ENCODE assay signal across 8 cellular contexts in genomic region chrX:134761788-134762187, GRCh38. TPM values are rescaled to one million over a fixed set of nuclear protein-coding genes. Genes with fewer than 3 reads are reported as not detected.
DNase-seq lines count a peak whose midpoint lies in the region; ATAC-seq, FAIRE-seq and TF ChIP-seq lines count a peak whose summit lies in the region.
"Had no signal": no experiment of that assay in that cellular context is flagged by ENCODE, and none has a peak within 500 bp of the region (broad histone marks: within the 10 kb centered on the region; RNA-seq: fewer than 3 reads in every experiment).

No MANE protein-coding gene starts in this region.

- DNase-seq in EH (ENCODE audit: low read depth): peak; percentile 27
- peak; percentile 8 for DNase-seq in H4 (ENCODE audit: low spot score)
- peak; percentile 16 for DNase-seq in SK-N-SH
- no peak for DNase-seq in kidney
- DNase-seq in testis: no peak
- no peak for DNase-seq in SHP77 (lab: John Stamatoyannopoulos, UW)
- DNase-seq: activated B cell treated with CpG ODN at 0.5 μM for 24 hours had no signal

- CTCF ChIA-PET in SK-N-SH (lab: Yijun Ruan, JAX): interaction anchor here (1.2 to 2.1 kb wide), 2 partner anchors 13 to 21 kb away, joined by 4 to 5 read pairs; no protein-coding TSS in a partner anchor

- FAIRE-seq in kidney (lab: Jason Lieb, UNC): peak; percentile 47

- peaks cover 6% of the 10 kb centered on the region for H3F3A ChIP-seq in SK-N-SH (replicated peaks; ENCODE audit: insufficient read depth)

- POLR2A ChIA-PET in SK-N-SH (lab: Yijun Ruan, JAX): no interaction called here

- H3K27ac ChIP-seq in SK-N-SH (ENCODE audit: low read depth in 2 of 2, low read length in 1 of 2): no peak overlapping the region
- no peak overlapping the region for H3K27ac ChIP-seq in kidney (ENCODE audit: low read depth in 2 of 2, low read length in 2 of 2)
- H3K27ac ChIP-seq in testis: no peak overlapping the region

- no peaks in the 10 kb centered on the region for H3K9me3 Mint-ChIP-seq in stimulated activated memory B cell treated with anti-CD40 and anti-IgM and Interleukin-4, amounts not matched to agents 10 μg/mL and 1 μg/mL and 100 μg/mL, for 72 hours
- H3K9me3 Mint-ChIP-seq: activated B cell treated with CpG ODN at 0.5 μM for 24 hours had no signal

- no peak for ATAC-seq in stimulated activated memory B cell treated with anti-CD40 and anti-IgM and Interleukin-4, amounts not matched to agents 10 μg/mL and 1 μg/mL and 100 μg/mL, for 72 hours

- H3K4me3 Mint-ChIP-seq in stimulated activated memory B cell treated with anti-CD40 and anti-IgM and Interleukin-4, amounts not matched to agents 10 μg/mL and 1 μg/mL and 100 μg/mL, for 72 hours: no peak overlapping the region
- H3K4me3 Mint-ChIP-seq: activated B cell treated with CpG ODN at 0.5 μM for 24 hours had no signal

- no peaks in the 10 kb centered on the region for H3K9me2 ChIP-seq in SK-N-SH

- no peaks in the 10 kb centered on the region for H3K4me1 Mint-ChIP-seq in stimulated activated memory B cell treated with anti-CD40 and anti-IgM and Interleukin-4, amounts not matched to agents 10 μg/mL and 1 μg/mL and 100 μg/mL, for 72 hours
- H3K4me1 Mint-ChIP-seq: activated B cell treated with CpG ODN at 0.5 μM for 24 hours had no signal

- H3K9ac ChIP-seq in SK-N-SH (no peak overlapping the region), kidney (ENCODE audit: low read length in 2 of 2) (no peak overlapping the region)

- no peak overlapping the region for H2AFZ ChIP-seq in SK-N-SH (ENCODE audit: low read depth)

- intact Hi-C loops in kidney (cut with DNase I) (no loop called here), testis (cut with DNase I; ENCODE audit: low total_unique reads) (no loop called here)

- no peak for TF ChIP-seq POLR2A in testis (IDR thresholded peaks at IDR 0.05)

- H3K27me3 ChIP-seq in SK-N-SH (ENCODE audit: insufficient read depth): no peaks in the 10 kb centered on the region
- H3K27me3 ChIP-seq in testis: no peaks in the 10 kb centered on the region

- no peak overlapping the region for H3K27ac Mint-ChIP-seq in stimulated activated memory B cell treated with anti-CD40 and anti-IgM and Interleukin-4, amounts not matched to agents 10 μg/mL and 1 μg/mL and 100 μg/mL, for 72 hours
- H3K27ac Mint-ChIP-seq: activated B cell treated with CpG ODN at 0.5 μM for 24 hours had no signal

- H3K27me3 Mint-ChIP-seq in stimulated activated memory B cell treated with anti-CD40 and anti-IgM and Interleukin-4, amounts not matched to agents 10 μg/mL and 1 μg/mL and 100 μg/mL, for 72 hours: no peaks in the 10 kb centered on the region
- H3K27me3 Mint-ChIP-seq: activated B cell treated with CpG ODN at 0.5 μM for 24 hours had no signal

- H3K4me3 ChIP-seq in SK-N-SH (ENCODE audit: low read depth in 2 of 2, low read length in 1 of 2) (no peak overlapping the region), kidney (ENCODE audit: low read length in 2 of 2) (no peak overlapping the region), testis (no peak overlapping the region)

- H3K36me3 ChIP-seq in SK-N-SH (replicated peaks in 1 of 2; ENCODE audit: control insufficient read depth in 1 of 2, insufficient read depth in 2 of 2, low read length in 1 of 2) (no peaks in the 10 kb centered on the region), kidney (ENCODE audit: control insufficient read depth in 1 of 2, insufficient read depth in 2 of 2, low read length in 2 of 2) (no peaks in the 10 kb centered on the region), testis (ENCODE audit: low read depth, missing control alignments) (no peaks in the 10 kb centered on the region)

- no peak overlapping the region for H3K4me2 ChIP-seq in SK-N-SH

- no peak for TF ChIP-seq EP300 in SK-N-SH (IDR thresholded peaks at IDR 0.05; ENCODE audit: borderline replicate concordance in 1 of 2, low read depth in 1 of 2, low read length in 1 of 2)

- H3K4me1 ChIP-seq in SK-N-SH (ENCODE audit: control insufficient read depth in 1 of 2, insufficient read depth in 2 of 2, low read depth in 1 of 2, low read length in 1 of 2) (no peaks in the 10 kb centered on the region), kidney (ENCODE audit: control insufficient read depth in 1 of 2, insufficient read depth in 1 of 2, low read depth in 1 of 2, low read length in 2 of 2) (no peaks in the 10 kb centered on the region), testis (no peaks in the 10 kb centered on the region)

- no peaks in the 10 kb centered on the region for H3K79me2 ChIP-seq in SK-N-SH (ENCODE audit: insufficient read depth)

- TF ChIP-seq CTCF in SK-N-SH (IDR thresholded peaks at IDR 0.05): peak; percentile 67
- TF ChIP-seq CTCF in kidney (IDR thresholded peaks at IDR 0.05; ENCODE audit: borderline replicate concordance, extremely low read depth, insufficient read depth): no peak
- TF ChIP-seq CTCF in testis (IDR thresholded peaks at IDR 0.05): no peak

- H3K36me3 Mint-ChIP-seq in stimulated activated memory B cell treated with anti-CD40 and anti-IgM and Interleukin-4, amounts not matched to agents 10 μg/mL and 1 μg/mL and 100 μg/mL, for 72 hours: no peaks in the 10 kb centered on the region

- H4K20me1 ChIP-seq in SK-N-SH (ENCODE audit: insufficient read depth): no peaks in the 10 kb centered on the region

- 60% methylated on average over 4 of the region's 4 CpGs for WGBS in SK-N-SH (ENCODE audit: low lambda C conversion rate)
- WGBS in testis, 2 donors: 60 to 73% methylated on average over 4 of the region's 4 CpGs

- TF ChIP-seq RAD21 in SK-N-SH (IDR thresholded peaks at IDR 0.05; ENCODE audit: low read length): peak; percentile 55

- H3K9me3 ChIP-seq in SK-N-SH: no peaks in the 10 kb centered on the region; the same call in 1 of the 2 replicates
- no peaks in the 10 kb centered on the region for H3K9me3 ChIP-seq in kidney (ENCODE audit: control insufficient read depth in 1 of 2, low read length in 2 of 2)
- H3K9me3 ChIP-seq in testis: no peaks in the 10 kb centered on the region

TF ChIP-seq in SK-N-SH, 30 proteins besides CTCF, POLR2A, EP300 and RAD21:
- no peak for TF ChIP-seq NRF1 (IDR thresholded peaks at IDR 0.05; ENCODE audit: low read depth, low read length)
- TF ChIP-seq SMC3 (IDR thresholded peaks at IDR 0.05; ENCODE audit: low read depth, low read length): peak; percentile 40

RNA-seq across cellular contexts. Expression of gene PABIR2, which starts 35.2 kb away (rescaled TPM):
- 12.8 and 14.8 TPM in 2 replicates for total RNA-seq in H4 (2014; rRNA removed; shearing (Covaris generic))
- 43.6 and 54.5 TPM in 2 replicates for polyA plus RNA-seq in SK-N-SH (2012; rRNA removed)
- 47.4 and 52.7 TPM in 2 replicates for polyA plus RNA-seq in SK-N-SH (2012; cell fraction: cytosol; rRNA removed)
- polyA plus RNA-seq in SK-N-SH (2012; cell fraction: nucleus; rRNA removed): 60.7 and 148 TPM in 2 replicates
- 23.2 TPM for total RNA-seq in kidney
- polyA plus RNA-seq in kidney (ENCODE audit: insufficient read depth, low read depth, low replicate concordance): 17.2 TPM
- total RNA-seq in testis: 100 to 1,000 TPM; 122 to 141 TPM
- polyA plus RNA-seq in testis (ENCODE audit: insufficient read depth, low read depth, low replicate concordance): 62.0 TPM

Comparison
In these comparisons a context has a peak if more than half of its experiments do, and no peak if none do; other contexts are left out.
1. DNase-seq: peak in EH (single experiment), H4 (single experiment) and SK-N-SH (single experiment); none in kidney (single experiment), testis (single experiment) and SHP77 (0 of 2).